19 cellular contexts compared by ENCODE assay signal in genomic region chr12:51005671-51006070, GRCh38. TPM values are rescaled to one million over a fixed set of nuclear protein-coding genes. Genes with fewer than 3 reads are reported as not detected.
DNase-seq lines count a peak whose midpoint lies in the region; TF ChIP-seq lines count a peak whose summit lies in the region.
"Had no signal": no experiment of that assay in that cellular context is flagged by ENCODE, and none has a peak within 500 bp of the region (broad histone marks: within the 10 kb centered on the region; RNA-seq: fewer than 3 reads in every experiment).

No MANE protein-coding gene starts in this region.

- peaks cover 0 to 20% of the 10 kb centered on the region in 2 donors for H3K4me1 ChIP-seq in right atrium auricular region

- H3K4me1 Mint-ChIP-seq in progenitor cell of endocrine pancreas (ENCODE audit: low read depth): peaks cover 16% of the 10 kb centered on the region
- H3K4me1 Mint-ChIP-seq in activated naive CD4-positive, alpha-beta T cell treated with anti-CD3 and anti-CD28 coated beads for 36 hours (ENCODE audit: low read depth): peaks cover 24% of the 10 kb centered on the region

- DNase-seq in DMS53 treated with DMSO at 0.1 percent for 48 hours (lab: John Stamatoyannopoulos, UW; ENCODE audit: unreplicated experiment): peak; percentile 46
- DNase-seq in iPS DF 19.7 (ENCODE audit: low read depth, low spot score): peak; percentile 68
- DNase-seq in progenitor cell of endocrine pancreas (ENCODE audit: low spot score, unreplicated experiment): no peak
- no peak for DNase-seq in right atrium auricular region (ENCODE audit: low spot score)
- DNase-seq in stimulated activated CD4-positive, alpha-beta T cell treated with anti-CD3 and anti-CD28 coated beads, Interleukin-1b, Interleukin-23, amount 100 ng/mL, for 48 hours: no peak
- DNase-seq in activated naive CD4-positive, alpha-beta T cell treated with anti-CD3 and anti-CD28 coated beads for 36 hours: no peak
- DNase-seq: activated CD4-positive, CD25-positive, alpha-beta regulatory T cell; activated naive CD4-positive, alpha-beta T cell treated with anti-CD3 and anti-CD28 coated beads, Interleukin-2, amount 10 ng/mL, durations not matched to agents 7 days and 5 days; caudate nucleus; effector CD8-positive, alpha-beta T cell; EL; mesenchymal stem cell; NCI-H526 treated with DMSO at 0.1 percent for 48 hours; stimulated activated naive CD4-positive, alpha-beta T cell; T-cell had no signal

- no peak overlapping the region for H3K27ac ChIP-seq in right atrium auricular region
- H3K27ac ChIP-seq: BLaER1 treated with 17β-estradiol and CSF1 and Interleukin-3, amounts not matched to agents 10 nM and 100 nM had no signal

- no peaks in the 10 kb centered on the region for H3K9me3 Mint-ChIP-seq in progenitor cell of endocrine pancreas (ENCODE audit: low read depth)
- no peaks in the 10 kb centered on the region for H3K9me3 Mint-ChIP-seq in activated naive CD4-positive, alpha-beta T cell treated with anti-CD3 and anti-CD28 coated beads for 36 hours
- H3K9me3 Mint-ChIP-seq: activated naive CD4-positive, alpha-beta T cell treated with anti-CD3 and anti-CD28 coated beads, Interleukin-2, amount 10 ng/mL, durations not matched to agents 7 days and 5 days; T-cell had no signal

- no peaks in the 10 kb centered on the region for H3K27me3 ChIP-seq in right atrium auricular region
- H3K27me3 ChIP-seq: BLaER1 treated with 17β-estradiol and CSF1 and Interleukin-3, amounts not matched to agents 10 nM and 100 nM had no signal

- peak; percentile 25; the same call in 1 of the 2 replicates for TF ChIP-seq EP300 in Ishikawa (IDR thresholded peaks at IDR 0.05; ENCODE audit: borderline replicate concordance)

- peaks cover 41% of the 10 kb centered on the region for H3K36me3 ChIP-seq in right atrium auricular region

- no peak overlapping the region for H3K4me3 ChIP-seq in right atrium auricular region
- H3K4me3 ChIP-seq: skin epidermis had no signal

- no peaks in the 10 kb centered on the region for H3K27me3 Mint-ChIP-seq in progenitor cell of endocrine pancreas
- no peaks in the 10 kb centered on the region for H3K27me3 Mint-ChIP-seq in activated naive CD4-positive, alpha-beta T cell treated with anti-CD3 and anti-CD28 coated beads for 36 hours (ENCODE audit: low read depth)
- H3K27me3 Mint-ChIP-seq: activated naive CD4-positive, alpha-beta T cell treated with anti-CD3 and anti-CD28 coated beads, Interleukin-2, amount 10 ng/mL, durations not matched to agents 7 days and 5 days; T-cell had no signal

- TF ChIP-seq CTCF in progenitor cell of endocrine pancreas (IDR thresholded peaks at IDR 0.05; ENCODE audit: unreplicated experiment) (no peak), right atrium auricular region (IDR thresholded peaks at IDR 0.05) (no peak)

- H3K4me3 Mint-ChIP-seq in progenitor cell of endocrine pancreas (ENCODE audit: low read depth): peak overlapping the region; percentile 29
- H3K4me3 Mint-ChIP-seq in activated naive CD4-positive, alpha-beta T cell treated with anti-CD3 and anti-CD28 coated beads for 36 hours: no peak overlapping the region
- H3K4me3 Mint-ChIP-seq: activated naive CD4-positive, alpha-beta T cell treated with anti-CD3 and anti-CD28 coated beads, Interleukin-2, amount 10 ng/mL, durations not matched to agents 7 days and 5 days; T-cell had no signal

- peaks cover 28% of the 10 kb centered on the region for H3K36me3 Mint-ChIP-seq in progenitor cell of endocrine pancreas (ENCODE audit: insufficient read depth)
- H3K36me3 Mint-ChIP-seq in activated naive CD4-positive, alpha-beta T cell treated with anti-CD3 and anti-CD28 coated beads for 36 hours (ENCODE audit: low read depth): peaks cover 22% of the 10 kb centered on the region

- CTCF ChIA-PET in activated naive CD4-positive, alpha-beta T cell treated with anti-CD3 and anti-CD28 coated beads for 36 hours (lab: Charles Lee): interaction anchor here (1.2 to 2.6 kb wide), 2 partner anchors 22 to 24 kb away, joined by 3 to 10 read pairs; no protein-coding TSS in a partner anchor

- intact Hi-C loops in activated naive CD4-positive, alpha-beta T cell treated with anti-CD3 and anti-CD28 coated beads for 36 hours (cut with micrococcal nuclease): no loop called here

- no peaks in the 10 kb centered on the region for H3K9me3 ChIP-seq in right atrium auricular region
- H3K9me3 ChIP-seq: BLaER1 treated with 17β-estradiol and CSF1 and Interleukin-3, amounts not matched to agents 10 nM and 100 nM had no signal

- no peak for TF ChIP-seq RAD21 in Ishikawa (IDR thresholded peaks at IDR 0.05; ENCODE audit: low read depth)

- peak overlapping the region; percentile 92 for H3K27ac Mint-ChIP-seq in progenitor cell of endocrine pancreas
- no peak overlapping the region for H3K27ac Mint-ChIP-seq in activated naive CD4-positive, alpha-beta T cell treated with anti-CD3 and anti-CD28 coated beads for 36 hours
- H3K27ac Mint-ChIP-seq: activated naive CD4-positive, alpha-beta T cell treated with anti-CD3 and anti-CD28 coated beads, Interleukin-2, amount 10 ng/mL, durations not matched to agents 7 days and 5 days; T-cell had no signal

TF ChIP-seq in Ishikawa, 13 proteins besides CTCF, POLR2A, EP300 and RAD21:
- TF ChIP-seq REST (IDR thresholded peaks at IDR 0.05; ENCODE audit: low read depth) (no peak), TEAD4 (IDR thresholded peaks at IDR 0.05) (peak; percentile 82), FOXM1 (IDR thresholded peaks at IDR 0.05; ENCODE audit: borderline replicate concordance, low read depth) (no peak), NFIC (IDR thresholded peaks at IDR 0.05) (peak; percentile 26; the same call in 1 of the 2 replicates), YY1 (IDR thresholded peaks at IDR 0.05; ENCODE audit: low read depth) (peak; percentile 77), TCF12 (IDR thresholded peaks at IDR 0.05; ENCODE audit: low read depth) (peak; percentile 56; the same call in 1 of the 2 replicates)
TF ChIP-seq in Ishikawa: peak in this region for 4.

RNA-seq across cellular contexts. Expression of gene SLC11A2, which starts 20.5 kb away (rescaled TPM):
- total RNA-seq in progenitor cell of endocrine pancreas: 73.8 and 76.8 TPM in 2 replicates
- 10 to 100 TPM; 25.5 to 40.9 TPM for total RNA-seq in right atrium auricular region
- total RNA-seq in activated naive CD4-positive, alpha-beta T cell treated with anti-CD3 and anti-CD28 coated beads for 36 hours: 10 to 100 TPM; 18.6 to 27.0 TPM

RNA-seq across cellular contexts. Expression of gene LETMD1, which starts 42.5 kb away (rescaled TPM):
- total RNA-seq in progenitor cell of endocrine pancreas (58.0 and 66.4 TPM in 2 replicates), right atrium auricular region (10 to 100 TPM; 22.8 to 27.2 TPM)
- 10 to 100 TPM; 88.7 to 89.0 TPM for total RNA-seq in activated naive CD4-positive, alpha-beta T cell treated with anti-CD3 and anti-CD28 coated beads for 36 hours

RNA-seq across cellular contexts. Expression of gene HIGD1C, which starts 53.3 kb away (rescaled TPM):
- not detected in 2 replicates for total RNA-seq in progenitor cell of endocrine pancreas
- not detected for total RNA-seq in right atrium auricular region
- not detected for total RNA-seq in activated naive CD4-positive, alpha-beta T cell treated with anti-CD3 and anti-CD28 coated beads for 36 hours
- total RNA-seq: fibroblast of villous mesenchyme, T-cell had no signal

Comparison
In these comparisons a context has a peak if more than half of its experiments do, and no peak if none do; other contexts are left out.
1. DNase-seq: peak in DMS53 treated with DMSO at 0.1 percent for 48 hours (single experiment) and iPS DF 19.7 (single experiment); none in progenitor cell of endocrine pancreas (single experiment), right atrium auricular region (single experiment), stimulated activated CD4-positive, alpha-beta T cell treated with anti-CD3 and anti-CD28 coated beads, Interleukin-1b, Interleukin-23, amount 100 ng/mL, for 48 hours (single experiment) and activated naive CD4-positive, alpha-beta T cell treated with anti-CD3 and anti-CD28 coated beads for 36 hours (single experiment).